Comparison of ENCODE assay signal across 14 cellular contexts in the genomic region with DNA sequence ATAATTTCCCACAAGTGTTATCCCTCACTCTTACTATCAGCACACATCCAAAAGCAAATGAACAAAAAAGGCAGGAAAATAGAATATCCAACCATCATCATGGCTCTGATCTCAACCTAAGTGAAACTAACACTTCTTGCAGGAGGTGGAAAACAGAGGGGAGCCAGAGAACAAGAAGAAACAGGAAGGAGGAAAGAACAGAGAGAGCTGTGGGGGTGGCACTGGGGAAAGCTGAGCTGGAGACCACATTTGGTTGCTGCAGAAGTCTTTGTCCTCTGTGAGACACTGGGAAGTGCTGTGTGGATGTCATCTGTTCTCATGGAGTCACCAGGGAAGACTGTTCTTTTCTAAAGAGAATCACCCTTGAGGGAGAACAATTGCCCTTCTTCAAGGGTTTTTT. TPM values are rescaled to one million over a fixed set of nuclear protein-coding genes. Genes with fewer than 3 reads are reported as not detected.
DNase-seq lines count a peak whose midpoint lies in the region; ATAC-seq and FAIRE-seq lines count a peak whose summit lies in the region.
"Had no signal": no experiment of that assay in that cellular context is flagged by ENCODE, and none has a peak within 500 bp of the region (broad histone marks: within the 10 kb centered on the region; RNA-seq: fewer than 3 reads in every experiment).

No MANE protein-coding gene starts in this region.

- H3K27me3 Mint-ChIP-seq in CD4-positive, alpha-beta memory T cell, result no peaks in the 10 kb centered on the region
- no peaks in the 10 kb centered on the region for H3K27me3 Mint-ChIP-seq in activated T-cell treated with anti-CD3 and anti-CD28 coated beads, Interleukin-2, amount 50 U/mL, for 72 hours (ENCODE audit: low read depth)
- H3K27me3 Mint-ChIP-seq in naive thymus-derived CD8-positive, alpha-beta T cell, result no peaks in the 10 kb centered on the region

- H3K27me3 ChIP-seq in CD4-positive, alpha-beta memory T cell (ENCODE audit: insufficient read depth, low read length), result no peaks in the 10 kb centered on the region

- H3K27ac ChIP-seq in CD4-positive, alpha-beta memory T cell (ENCODE audit: low read depth, low read length), result peak overlapping the region; percentile 77

- no peaks in the 10 kb centered on the region for H3K9me3 ChIP-seq in CD4-positive, alpha-beta memory T cell (ENCODE audit: control insufficient read depth in 1 of 2, low read length in 2 of 2)

- H3K4me1 ChIP-seq in CD4-positive, alpha-beta memory T cell (ENCODE audit: insufficient read depth, low read length), result peaks cover 90% of the 10 kb centered on the region

- peak; percentile 64 for FAIRE-seq in GM18507 (lab: Jason Lieb, UNC)
- FAIRE-seq: bronchial epithelial cell, endothelial cell of umbilical vein had no signal

- intact Hi-C loops in CD4-positive, alpha-beta memory T cell (cut with micrococcal nuclease), result loop anchor here (5.0 kb wide), 1 partner anchor 550 kb away; no protein-coding TSS in a partner anchor

- peak overlapping the region; percentile 79 to 96 (median 86) for H3K4me3 Mint-ChIP-seq in CD4-positive, alpha-beta memory T cell
- H3K4me3 Mint-ChIP-seq in activated T-cell treated with anti-CD3 and anti-CD28 coated beads, Interleukin-2, amount 50 U/mL, for 72 hours, result peak overlapping the region; percentile 53 to 83
- peak overlapping the region; percentile 52 to 95 (median 82) for H3K4me3 Mint-ChIP-seq in naive thymus-derived CD8-positive, alpha-beta T cell

- H3K4me3 ChIP-seq in CD4-positive, alpha-beta memory T cell (ENCODE audit: low read length in 2 of 2), result peak overlapping the region in 1 of 2 donors; percentile 26

- H3K9me3 Mint-ChIP-seq in CD4-positive, alpha-beta memory T cell, result no peaks in the 10 kb centered on the region
- H3K9me3 Mint-ChIP-seq in activated T-cell treated with anti-CD3 and anti-CD28 coated beads, Interleukin-2, amount 50 U/mL, for 72 hours, result no peaks in the 10 kb centered on the region
- no peaks in the 10 kb centered on the region for H3K9me3 Mint-ChIP-seq in naive thymus-derived CD8-positive, alpha-beta T cell
- H3K9me3 Mint-ChIP-seq: CD14-positive monocyte had no signal

- peaks cover 54 to 65% of the 10 kb centered on the region in 2 donors for H3K36me3 Mint-ChIP-seq in CD4-positive, alpha-beta memory T cell
- peaks cover 15 to 39% of the 10 kb centered on the region in 2 donors for H3K36me3 Mint-ChIP-seq in activated T-cell treated with anti-CD3 and anti-CD28 coated beads, Interleukin-2, amount 50 U/mL, for 72 hours (ENCODE audit: insufficient read depth in 2 of 2)
- H3K36me3 Mint-ChIP-seq in naive thymus-derived CD8-positive, alpha-beta T cell, result peaks cover 1 to 46% (median 31%) of the 10 kb centered on the region in 3 donors

- peak overlapping the region; percentile 90 to 98 (median 97) for H3K27ac Mint-ChIP-seq in CD4-positive, alpha-beta memory T cell
- peak overlapping the region; percentile 74 for H3K27ac Mint-ChIP-seq in activated T-cell treated with anti-CD3 and anti-CD28 coated beads, Interleukin-2, amount 50 U/mL, for 72 hours
- peak overlapping the region; percentile 93 to 100 (median 95) for H3K27ac Mint-ChIP-seq in naive thymus-derived CD8-positive, alpha-beta T cell

- no peaks in the 10 kb centered on the region for H3K36me3 ChIP-seq in CD4-positive, alpha-beta memory T cell (ENCODE audit: insufficient read depth, low read length)

- no peak for DNase-seq in CD4-positive, alpha-beta memory T cell
- DNase-seq in GM18507 (ENCODE audit: extremely low spot score, insufficient read length, low read depth) (no peak), UCSD-AML1 (lab: John Stamatoyannopoulos, UW; ENCODE audit: unreplicated experiment) (no peak), SIG-M5 (lab: John Stamatoyannopoulos, UW) (no peak)
- no peak for DNase-seq in activated T-cell treated with anti-CD3 and anti-CD28 coated beads, Interleukin-2, amount 50 U/mL, for 72 hours
- DNase-seq in naive thymus-derived CD8-positive, alpha-beta T cell, result peak in 2 of 10 donors; percentile 30 to 31
- DNase-seq: head of caudate nucleus; NCI-H1417 treated with DMSO at 0.1 percent for 48 hours; NCI-H524; stimulated activated CD4-positive, alpha-beta T cell treated with anti-CD3 and anti-CD28 coated beads, Interleukin-2, amount 100 ng/mL, for 48 hours had no signal

- POLR2A ChIA-PET in CD4-positive, alpha-beta memory T cell (lab: Charles Lee; ENCODE audit: partially characterized antibody), result interaction anchor here (0.8 to 2.5 kb wide), 9 partner anchors 9 to 154 kb away, joined by 3 to 14 read pairs (median 8); no protein-coding TSS in a partner anchor
- POLR2A ChIA-PET in naive thymus-derived CD8-positive, alpha-beta T cell (lab: Charles Lee), result interaction anchor here (1.0 to 2.3 kb wide), 3 partner anchors 17 to 151 kb away, joined by 3 to 18 read pairs (median 7); no protein-coding TSS in a partner anchor

- H3K4me1 Mint-ChIP-seq in CD4-positive, alpha-beta memory T cell, result peaks cover 66 to 96% (median 80%) of the 10 kb centered on the region in 4 donors
- peaks cover 97% of the 10 kb centered on the region for H3K4me1 Mint-ChIP-seq in activated T-cell treated with anti-CD3 and anti-CD28 coated beads, Interleukin-2, amount 50 U/mL, for 72 hours (ENCODE audit: low read depth)
- H3K4me1 Mint-ChIP-seq in naive thymus-derived CD8-positive, alpha-beta T cell, result peaks cover 51 to 97% (median 94%) of the 10 kb centered on the region in 4 donors

- no peak for ATAC-seq in activated T-cell treated with anti-CD3 and anti-CD28 coated beads, Interleukin-2, amount 50 U/mL, for 72 hours (replicated peaks in 1 of 2)
- no peak for ATAC-seq in naive thymus-derived CD8-positive, alpha-beta T cell
- no peak for ATAC-seq in GM18868 (IDR thresholded peaks at IDR 0.05; ENCODE audit: unreplicated experiment)

- CTCF ChIA-PET in CD4-positive, alpha-beta memory T cell (lab: Charles Lee; ENCODE audit: partially characterized antibody), result no interaction called here

RNA-seq across cellular contexts. Expression of gene GRB7, which starts 34.7 kb away (rescaled TPM):
- not detected for total RNA-seq in CD4-positive, alpha-beta memory T cell
- not detected for polyA plus RNA-seq in CD4-positive, alpha-beta memory T cell
- total RNA-seq in activated T-cell treated with anti-CD3 and anti-CD28 coated beads, Interleukin-2, amount 50 U/mL, for 72 hours, result 1 to 10 TPM; 3.5 to 6.0 TPM
- not detected for total RNA-seq in naive thymus-derived CD8-positive, alpha-beta T cell
- polyA plus RNA-seq in naive thymus-derived CD8-positive, alpha-beta T cell, result not detected
- total RNA-seq: endothelial cell of umbilical vein had no signal
- polyA plus RNA-seq: CD14-positive monocyte had no signal

RNA-seq across cellular contexts. Expression of gene MIEN1, which starts 42.1 kb away (rescaled TPM):
- 10 to 100 TPM; 35.8 TPM for total RNA-seq in CD4-positive, alpha-beta memory T cell
- 10 to 100 TPM; 90.8 to 96.6 TPM for polyA plus RNA-seq in CD4-positive, alpha-beta memory T cell
- total RNA-seq in activated T-cell treated with anti-CD3 and anti-CD28 coated beads, Interleukin-2, amount 50 U/mL, for 72 hours, result 10 to 100 TPM; 39.4 to 40.1 TPM
- 10 to 100 TPM; 28.9 to 33.2 TPM for total RNA-seq in naive thymus-derived CD8-positive, alpha-beta T cell
- polyA plus RNA-seq in naive thymus-derived CD8-positive, alpha-beta T cell, result 10 to 100 TPM; 75.6 to 81.6 (median 76.7) TPM

Comparison
In these comparisons a context has a peak if more than half of its experiments do, and no peak if none do; other contexts are left out.
1. RNA of gene GRB7, which starts 34.7 kb away (total RNA-seq): 3.5 to 6.0 TPM in activated T-cell treated with anti-CD3 and anti-CD28 coated beads, Interleukin-2, amount 50 U/mL, for 72 hours; not detected in CD4-positive, alpha-beta memory T cell and not detected in naive thymus-derived CD8-positive, alpha-beta T cell; every median in the first group is over 4 times any median in the second.
2. Peak in every context shown above with its lines, with median percentiles within 50 percentile points of each other: H3K27ac Mint-ChIP-seq and H3K4me3 Mint-ChIP-seq.